ENCODE assay signal across 20 cellular contexts in the genomic region with DNA sequence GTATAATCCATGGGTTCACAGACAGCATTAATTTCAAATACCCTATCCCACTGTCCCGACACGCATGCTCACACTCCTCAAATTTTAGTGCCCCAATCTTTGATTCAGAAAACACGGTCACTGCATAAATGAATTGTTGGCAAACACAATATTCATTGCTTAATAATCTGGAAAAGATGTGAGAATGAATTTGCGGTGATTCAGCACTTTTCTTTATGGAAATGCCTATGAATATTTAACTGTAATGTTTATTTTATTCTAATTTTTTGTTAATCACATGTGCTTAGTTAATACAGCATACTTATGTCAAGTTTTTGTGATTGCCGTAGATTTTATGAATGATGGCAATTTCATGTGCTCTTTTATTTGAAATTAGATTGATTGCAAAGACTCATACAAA. TPM values are rescaled to one million over a fixed set of nuclear protein-coding genes. Genes with fewer than 3 reads are reported as not detected.
A peak's percentile ranks its signal among the peaks of the same experiment; 100 is the strongest.
DNase-seq lines count a peak whose midpoint lies in the region; ATAC-seq, FAIRE-seq and TF ChIP-seq lines count a peak whose summit lies in the region.
"Had no signal": no experiment of that assay in that cellular context is flagged by ENCODE, and none has a peak within 500 bp of the region (broad histone marks: within the 10 kb centered on the region; RNA-seq: fewer than 3 reads in every experiment).

No MANE protein-coding gene starts in this region.

- no peaks in the 10 kb centered on the region for H3K27me3 ChIP-seq in HepG2 (ENCODE audit: control insufficient read depth in 1 of 2, insufficient read depth in 2 of 2, low read length in 2 of 2)
- no peaks in the 10 kb centered on the region for H3K27me3 ChIP-seq in right lobe of liver
- H3K27me3 ChIP-seq in H7 (ENCODE audit: control insufficient read depth, insufficient read depth, low read length): no peaks in the 10 kb centered on the region
- no peaks in the 10 kb centered on the region for H3K27me3 ChIP-seq in Caco-2 (replicated peaks; ENCODE audit: control insufficient read depth, insufficient read depth, low read length)
- no peaks in the 10 kb centered on the region for H3K27me3 ChIP-seq in neuronal stem cell (ENCODE audit: control insufficient read depth in 3 of 3, insufficient read depth in 3 of 3, low read depth in 1 of 3, low read length in 3 of 3)
- H3K27me3 ChIP-seq: BE2C had no signal

- no peak overlapping the region for H3K4ac ChIP-seq in neuronal stem cell (ENCODE audit: low read length)

- H3K4me3 Mint-ChIP-seq in Caco-2 (ENCODE audit: unreplicated experiment): no peak overlapping the region
- H3K4me3 Mint-ChIP-seq in activated T-helper 17 cell treated with anti-CD3 and anti-CD28 coated beads, Interleukin-2, amount 50 U/mL, for 72 hours: no peak overlapping the region
- H3K4me3 Mint-ChIP-seq: CD4-positive, CD25-positive, alpha-beta regulatory T cell; CD8-positive, alpha-beta memory T cell had no signal

- H2BK5ac ChIP-seq in neuronal stem cell (ENCODE audit: low read length): no peak overlapping the region

- H3K9ac ChIP-seq in HepG2 (ENCODE audit: insufficient read depth, low read depth, low read length) (no peak overlapping the region), neuronal stem cell (ENCODE audit: low read depth, low read length, poor library complexity) (no peak overlapping the region)

- H3K27me3 Mint-ChIP-seq in Caco-2 (ENCODE audit: insufficient read depth, unreplicated experiment): no peaks in the 10 kb centered on the region
- H3K27me3 Mint-ChIP-seq in activated T-helper 17 cell treated with anti-CD3 and anti-CD28 coated beads, Interleukin-2, amount 50 U/mL, for 72 hours: no peaks in the 10 kb centered on the region
- H3K27me3 Mint-ChIP-seq: CD4-positive, CD25-positive, alpha-beta regulatory T cell; CD8-positive, alpha-beta memory T cell had no signal

- intact Hi-C loops in HepG2 (cut with micrococcal nuclease; ENCODE audit: unreplicated experiment) (loop anchor here (5.0 kb wide), 1 partner anchor 35 kb away; the partner anchor contains the start of gene MACROH2A2), right lobe of liver (cut with DNase I) (no loop called here), Caco-2 (cut with micrococcal nuclease; ENCODE audit: unreplicated experiment) (no loop called here)

- TF ChIP-seq EP300 in HepG2 (IDR thresholded peaks at IDR 0.05; ENCODE audit: low read depth in 2 of 2, low read length in 2 of 2): no peak
- no peak for TF ChIP-seq EP300 in HepG2 (CRISPR knock-in tag; IDR thresholded peaks at IDR 0.05; ENCODE audit: borderline replicate concordance)

- TF ChIP-seq POLR2A in HepG2 (IDR thresholded peaks at IDR 0.05; ENCODE audit: insufficient read depth in 1 of 2, low read depth in 2 of 2, low read length in 2 of 2) (no peak), right lobe of liver (IDR thresholded peaks at IDR 0.05) (no peak)

- no peaks in the 10 kb centered on the region for H3K79me2 ChIP-seq in HepG2 (ENCODE audit: insufficient read depth, low read length)

- DNase-seq in HepG2 (ENCODE audit: low spot score) (no peak), right lobe of liver (no peak), fibroblast of gingiva (ENCODE audit: low read depth) (peak; percentile 31), H7 (no peak), Caco-2 (no peak), neuronal stem cell (ENCODE audit: low spot score) (no peak)
- DNase-seq: BE2C; C1 segment of cervical spinal cord; CD4-positive, CD25-positive, alpha-beta regulatory T cell; CD8-positive, alpha-beta memory T cell; COR-L47; HCEC 1CT; KBM-7 had no signal

- in situ Hi-C loops in HepG2 (cut with HindIII; ENCODE audit: extremely low pct_ligation_motif_present, low pct_unique_long_range_greater_than_20kb): no loop called here

- H3K14ac ChIP-seq in neuronal stem cell (ENCODE audit: low read length): no peak overlapping the region

- H2AFZ ChIP-seq in HepG2 (ENCODE audit: low read length): no peak overlapping the region
- H2AFZ ChIP-seq in neuronal stem cell (ENCODE audit: low read length): no peak overlapping the region

- H3K27ac ChIP-seq in HepG2 (ENCODE audit: extremely low read length, insufficient read depth, low read length) (no peak overlapping the region), right lobe of liver (no peak overlapping the region), VCaP (peak overlapping the region; percentile 82), neuronal stem cell (replicated peaks; ENCODE audit: low read length) (no peak overlapping the region)
- H3K27ac ChIP-seq: 22Rv1 had no signal

- H2AK5ac ChIP-seq in neuronal stem cell (ENCODE audit: low read depth, low read length): no peak overlapping the region

- CTCF ChIA-PET in HepG2 (lab: Yijun Ruan, JAX; ENCODE audit: low intra/inter-chr PET ratio, low total read pairs): no interaction called here
- CTCF ChIA-PET in Caco-2 (lab: Charles Lee): interaction anchor here (1.0 kb wide), 1 partner anchor 59 kb away, joined by 3 read pairs; the partner anchor contains the start of gene TYSND1

- no peak overlapping the region for H3K27ac Mint-ChIP-seq in Caco-2 (ENCODE audit: unreplicated experiment)
- H3K27ac Mint-ChIP-seq in activated T-helper 17 cell treated with anti-CD3 and anti-CD28 coated beads, Interleukin-2, amount 50 U/mL, for 72 hours: no peak overlapping the region
- H3K27ac Mint-ChIP-seq: CD4-positive, CD25-positive, alpha-beta regulatory T cell had no signal

- H3K4me3 ChIP-seq in HepG2 (replicated peaks in 1 of 3; ENCODE audit: insufficient read depth in 1 of 3, low read depth in 2 of 3, low read length in 3 of 3): no peak overlapping the region
- no peak overlapping the region for H3K4me3 ChIP-seq in right lobe of liver
- no peak overlapping the region for H3K4me3 ChIP-seq in H7 (ENCODE audit: insufficient read depth, low read depth, low read length)
- H3K4me3 ChIP-seq in Caco-2 (ENCODE audit: low read depth, low read length): no peak overlapping the region
- no peak overlapping the region for H3K4me3 ChIP-seq in neuronal stem cell (ENCODE audit: low read length in 2 of 2)

- no peak for TF ChIP-seq CTCF in HepG2 (CRISPR knock-in tag; IDR thresholded peaks at IDR 0.05)
- TF ChIP-seq CTCF in right lobe of liver (IDR thresholded peaks at IDR 0.05): no peak
- no peak for TF ChIP-seq CTCF in VCaP (conservative IDR thresholded peaks at IDR 0.05)
- no peak for TF ChIP-seq CTCF in Caco-2 (IDR thresholded peaks at IDR 0.05; ENCODE audit: insufficient read depth in 1 of 2, low read depth in 1 of 2, low read length in 1 of 2, severe bottlenecking in 1 of 2, unreplicated experiment in 1 of 2)

- no peak overlapping the region for H4K8ac ChIP-seq in neuronal stem cell (ENCODE audit: low read depth, low read length)

- 99% methylated on average over 5 of the region's 5 CpGs for WGBS in HepG2 (ENCODE audit: low lambda C conversion rate)
- WGBS in right lobe of liver (ENCODE audit: insufficient coverage, low coverage, low lambda C conversion rate, missing lambda C conversion rate): 78% methylated on average over 5 of the region's 5 CpGs
- WGBS in neuronal stem cell (ENCODE audit: extremely low coverage in 2 of 2, insufficient read length in 2 of 2, insufficient replicate concordance in 1 of 2), 2 donors: no CpG with 5 or more reads among the region's 5 CpGs

- H2BK120ac ChIP-seq in neuronal stem cell (ENCODE audit: low read depth, low read length): no peak overlapping the region

- H3K18ac ChIP-seq in neuronal stem cell (ENCODE audit: low read length): no peak overlapping the region

- no peak for ATAC-seq in HepG2
- no peak for ATAC-seq in right lobe of liver
- ATAC-seq in activated T-helper 17 cell treated with anti-CD3 and anti-CD28 coated beads, Interleukin-2, amount 50 U/mL, for 72 hours (replicated peaks): no peak

- H3K36me3 ChIP-seq in HepG2 (replicated peaks in 1 of 2; ENCODE audit: control insufficient read depth in 1 of 2, insufficient read depth in 2 of 2, low read length in 2 of 2): peaks cover 0 to 3% of the 10 kb centered on the region in 2 experiments; a peak in 2 of 5 replicates
- no peaks in the 10 kb centered on the region for H3K36me3 ChIP-seq in right lobe of liver
- H3K36me3 ChIP-seq in H7 (replicated peaks; ENCODE audit: control insufficient read depth, insufficient read depth, low read length): no peaks in the 10 kb centered on the region
- no peaks in the 10 kb centered on the region for H3K36me3 ChIP-seq in Caco-2 (ENCODE audit: control insufficient read depth, insufficient read depth, low read length)
- peaks cover 35 to 97% of the 10 kb centered on the region in 2 donors for H3K36me3 ChIP-seq in neuronal stem cell (replicated peaks in 1 of 2; ENCODE audit: control insufficient read depth in 2 of 2, insufficient read depth in 2 of 2, low read length in 2 of 2)

- no peaks in the 10 kb centered on the region for H4K20me1 ChIP-seq in HepG2 (ENCODE audit: insufficient read depth, low read length)

- BruUV-seq in HepG2 (replicated peaks; lab: Mats Ljungman, UMichigan) (no TSS peak), Caco-2 (replicated peaks; lab: Mats Ljungman, UMichigan) (no TSS peak)

- no peak overlapping the region for H3K23ac ChIP-seq in neuronal stem cell (ENCODE audit: low read depth, low read length, poor library complexity)

- H3K9me3 Mint-ChIP-seq in Caco-2 (ENCODE audit: unreplicated experiment): no peaks in the 10 kb centered on the region
- H3K9me3 Mint-ChIP-seq in activated T-helper 17 cell treated with anti-CD3 and anti-CD28 coated beads, Interleukin-2, amount 50 U/mL, for 72 hours: no peaks in the 10 kb centered on the region
- H3K9me3 Mint-ChIP-seq: CD4-positive, CD25-positive, alpha-beta regulatory T cell; CD8-positive, alpha-beta memory T cell had no signal

- no peak overlapping the region for H2BK12ac ChIP-seq in neuronal stem cell (ENCODE audit: low read length)

- H3K4me1 Mint-ChIP-seq in Caco-2 (ENCODE audit: low read depth, unreplicated experiment): peaks cover 63% of the 10 kb centered on the region
- H3K4me1 Mint-ChIP-seq in activated T-helper 17 cell treated with anti-CD3 and anti-CD28 coated beads, Interleukin-2, amount 50 U/mL, for 72 hours: peaks cover 10% of the 10 kb centered on the region

- TF ChIP-seq RAD21 in HepG2 (CRISPR knock-in tag; IDR thresholded peaks at IDR 0.05): no peak

- no peak overlapping the region for H4K91ac ChIP-seq in neuronal stem cell (ENCODE audit: low read depth, low read length, poor library complexity)

- no peak overlapping the region for H2BK15ac ChIP-seq in neuronal stem cell (ENCODE audit: low read length)

- peaks cover 6% of the 10 kb centered on the region for H3K36me3 Mint-ChIP-seq in Caco-2 (ENCODE audit: insufficient read depth, unreplicated experiment)
- H3K36me3 Mint-ChIP-seq in activated T-helper 17 cell treated with anti-CD3 and anti-CD28 coated beads, Interleukin-2, amount 50 U/mL, for 72 hours (ENCODE audit: low read depth): no peaks in the 10 kb centered on the region
- H3K36me3 Mint-ChIP-seq: CD4-positive, CD25-positive, alpha-beta regulatory T cell; CD8-positive, alpha-beta memory T cell had no signal

- H3K4me2 ChIP-seq in HepG2 (ENCODE audit: low read depth, low read length) (no peak overlapping the region), neuronal stem cell (ENCODE audit: insufficient read depth, low read length, poor library complexity, severe bottlenecking) (no peak overlapping the region)

- peaks cover 88% of the 10 kb centered on the region for H3K4me1 ChIP-seq in HepG2 (ENCODE audit: insufficient read depth, low read length)
- H3K4me1 ChIP-seq in right lobe of liver: peaks cover 0 to 48% (median 18%) of the 10 kb centered on the region in 4 donors
- H3K4me1 ChIP-seq in Caco-2: peaks cover 77% of the 10 kb centered on the region
- H3K4me1 ChIP-seq in neuronal stem cell (ENCODE audit: control insufficient read depth in 2 of 2, insufficient read depth in 1 of 2, low read depth in 1 of 2, low read length in 2 of 2): no peaks in the 10 kb centered on the region
- H3K4me1 ChIP-seq: BE2C had no signal

- POLR2A ChIA-PET in HepG2 (lab: Yijun Ruan, JAX): no interaction called here
- POLR2A ChIA-PET in Caco-2 (lab: Charles Lee): no interaction called here

- FAIRE-seq in HepG2 (lab: Jason Lieb, UNC): no peak
- FAIRE-seq: D721Med, G401.6, GM19239 had no signal

- H3K9me3 ChIP-seq in HepG2 (ENCODE audit: low read length): no peaks in the 10 kb centered on the region
- H3K9me3 ChIP-seq in right lobe of liver: no peaks in the 10 kb centered on the region
- H3K9me3 ChIP-seq in Caco-2: no peaks in the 10 kb centered on the region
- no peaks in the 10 kb centered on the region for H3K9me3 ChIP-seq in neuronal stem cell (replicated peaks in 1 of 2; ENCODE audit: control insufficient read depth in 2 of 2, insufficient read depth in 1 of 2, low read depth in 1 of 2, low read length in 2 of 2)
- H3K9me3 ChIP-seq: BE2C had no signal

- no peaks in the 10 kb centered on the region for H3K79me1 ChIP-seq in neuronal stem cell (ENCODE audit: low read depth, low read length)

RNA-seq across cellular contexts. Expression of gene MACROH2A2, which starts 35.0 kb away (rescaled TPM):
- total RNA-seq in HepG2 (2016; rRNA removed; fragmentation: Illumina TruSeq; extraction: Trizol) (41.6 and 43.1 TPM in 2 replicates), right lobe of liver (10 to 100 TPM in 2 of 6 experiments, 1 to 10 TPM in 4; 2.0 to 12.1 (median 5.0) TPM), Caco-2 (2022) (5.1 and 6.1 TPM in 2 replicates)
- total RNA-seq in HepG2 (2016; cell fraction: cytosol; rRNA removed; fragmentation: Illumina TruSeq; extraction: Trizol; ENCODE audit: low read depth): 10.1 and 10.7 TPM in 2 replicates
- 40.1 and 40.3 TPM in 2 replicates for total RNA-seq in HepG2 (2016; cell fraction: insoluble cytoplasmic fraction; rRNA removed; fragmentation: Illumina TruSeq; extraction: Trizol)
- total RNA-seq in HepG2 (2016; cell fraction: membrane; rRNA removed; fragmentation: Illumina TruSeq; extraction: Trizol): 23.2 and 23.9 TPM in 2 replicates
- 21.5 and 26.3 TPM in 2 replicates for total RNA-seq in HepG2 (2016; cell fraction: nucleus; rRNA removed; fragmentation: Illumina TruSeq; extraction: Trizol)
- 9.8 and 14.2 TPM in 2 replicates for polyA plus RNA-seq in HepG2 (2011; rRNA removed)
- 17.6 and 17.9 TPM in 2 replicates for polyA plus RNA-seq in HepG2 (2011; cell fraction: cytosol; rRNA removed)
- 10.9 and 11.9 TPM in 2 replicates for polyA plus RNA-seq in HepG2 (2011; cell fraction: nucleus; rRNA removed)
- polyA plus RNA-seq in HepG2 (2012): 26.3 and 27.5 TPM in 2 replicates
- polyA plus RNA-seq in HepG2 (2016; cell fraction: cytosol; fragmentation: Illumina TruSeq; extraction: Trizol; ENCODE audit: low read depth): 11.9 and 13.4 TPM in 2 replicates
- polyA plus RNA-seq in HepG2 (2016; cell fraction: insoluble cytoplasmic fraction; fragmentation: Illumina TruSeq; extraction: Trizol; ENCODE audit: low read depth): 49.3 and 50.9 TPM in 2 replicates
- polyA plus RNA-seq in HepG2 (2016; cell fraction: membrane; fragmentation: Illumina TruSeq; extraction: Trizol; ENCODE audit: low read depth): 20.2 and 21.5 TPM in 2 replicates
- 41.9 and 47.8 TPM in 2 replicates for polyA plus RNA-seq in HepG2 (2016; cell fraction: nucleus; fragmentation: Illumina TruSeq; extraction: Trizol; ENCODE audit: insufficient read depth, low read depth)
- polyA minus RNA-seq in HepG2 (2011; rRNA and poly(A)+ RNA removed; ENCODE audit: low replicate concordance): 9.1 TPM in 1 of 2 replicates, not detected in the other
- polyA minus RNA-seq in HepG2 (2011; cell fraction: cytosol; rRNA and poly(A)+ RNA removed): 13.5 and 13.7 TPM in 2 replicates
- polyA minus RNA-seq in HepG2 (2011; cell fraction: nucleus; rRNA and poly(A)+ RNA removed): 7.6 and 10.2 TPM in 2 replicates
- total RNA-seq in H7 (2014; rRNA removed; shearing (Covaris generic)): 40.1 and 47.4 TPM in 2 replicates
- 208 TPM for polyA plus RNA-seq in neuronal stem cell (2013, experiment 1 of 2)
- polyA plus RNA-seq in neuronal stem cell (2013, experiment 2 of 2): 208 TPM
- total RNA-seq in activated T-helper 17 cell treated with anti-CD3 and anti-CD28 coated beads, Interleukin-2, amount 50 U/mL, for 72 hours: 1 to 10 TPM; 2.4 to 2.5 TPM
- total RNA-seq: HT-29 had no signal

RNA-seq across cellular contexts. Expression of gene AIFM2, which starts 45.0 kb away (rescaled TPM):
- total RNA-seq in HepG2 (2016; rRNA removed; fragmentation: Illumina TruSeq; extraction: Trizol): 20.3 and 29.6 TPM in 2 replicates
- 5.3 and 5.8 TPM in 2 replicates for total RNA-seq in HepG2 (2016; cell fraction: cytosol; rRNA removed; fragmentation: Illumina TruSeq; extraction: Trizol; ENCODE audit: low read depth)
- total RNA-seq in HepG2 (2016; cell fraction: insoluble cytoplasmic fraction; rRNA removed; fragmentation: Illumina TruSeq; extraction: Trizol): 20.5 and 28.1 TPM in 2 replicates
- total RNA-seq in HepG2 (2016; cell fraction: membrane; rRNA removed; fragmentation: Illumina TruSeq; extraction: Trizol): 15.5 and 15.7 TPM in 2 replicates
- total RNA-seq in HepG2 (2016; cell fraction: nucleus; rRNA removed; fragmentation: Illumina TruSeq; extraction: Trizol): 19.1 and 21.7 TPM in 2 replicates
- 29.5 and 36.9 TPM in 2 replicates for polyA plus RNA-seq in HepG2 (2011; rRNA removed)
- 33.7 and 37.4 TPM in 2 replicates for polyA plus RNA-seq in HepG2 (2011; cell fraction: cytosol; rRNA removed)
- 23.7 and 28.1 TPM in 2 replicates for polyA plus RNA-seq in HepG2 (2011; cell fraction: nucleus; rRNA removed)
- 17.3 and 23.0 TPM in 2 replicates for polyA plus RNA-seq in HepG2 (2012)
- polyA plus RNA-seq in HepG2 (2016; cell fraction: cytosol; fragmentation: Illumina TruSeq; extraction: Trizol; ENCODE audit: low read depth): 14.4 and 15.8 TPM in 2 replicates
- 62.5 and 67.2 TPM in 2 replicates for polyA plus RNA-seq in HepG2 (2016; cell fraction: insoluble cytoplasmic fraction; fragmentation: Illumina TruSeq; extraction: Trizol; ENCODE audit: low read depth)
- 20.3 and 20.6 TPM in 2 replicates for polyA plus RNA-seq in HepG2 (2016; cell fraction: membrane; fragmentation: Illumina TruSeq; extraction: Trizol; ENCODE audit: low read depth)
- 51.6 and 53.4 TPM in 2 replicates for polyA plus RNA-seq in HepG2 (2016; cell fraction: nucleus; fragmentation: Illumina TruSeq; extraction: Trizol; ENCODE audit: insufficient read depth, low read depth)
- 21.2 and 33.7 TPM in 2 replicates for polyA minus RNA-seq in HepG2 (2011; rRNA and poly(A)+ RNA removed; ENCODE audit: low replicate concordance)
- 10.0 and 12.4 TPM in 2 replicates for polyA minus RNA-seq in HepG2 (2011; cell fraction: cytosol; rRNA and poly(A)+ RNA removed)
- 15.5 and 16.9 TPM in 2 replicates for polyA minus RNA-seq in HepG2 (2011; cell fraction: nucleus; rRNA and poly(A)+ RNA removed)
- total RNA-seq in right lobe of liver: 10 to 100 TPM; 11.4 to 23.3 (median 18.2) TPM
- 4.0 and 5.1 TPM in 2 replicates for total RNA-seq in H7 (2014; rRNA removed; shearing (Covaris generic))
- total RNA-seq in Caco-2 (2022): 29.2 and 31.1 TPM in 2 replicates
- polyA plus RNA-seq in neuronal stem cell (2013, experiment 1 of 2): 0.95 TPM
- 1.1 TPM for polyA plus RNA-seq in neuronal stem cell (2013, experiment 2 of 2)
- 10 to 100 TPM; 11.3 to 14.3 TPM for total RNA-seq in activated T-helper 17 cell treated with anti-CD3 and anti-CD28 coated beads, Interleukin-2, amount 50 U/mL, for 72 hours

RNA-seq across cellular contexts. Expression of gene TYSND1, which starts 58.9 kb away (rescaled TPM):
- total RNA-seq in HepG2 (2016; rRNA removed; fragmentation: Illumina TruSeq; extraction: Trizol) (6.8 and 8.9 TPM in 2 replicates), right lobe of liver (10 to 100 TPM in 2 of 6 experiments, 1 to 10 TPM in 4; 5.3 to 11.1 (median 8.2) TPM), Caco-2 (2022) (29.4 and 29.8 TPM in 2 replicates)
- total RNA-seq in HepG2 (2016; cell fraction: cytosol; rRNA removed; fragmentation: Illumina TruSeq; extraction: Trizol; ENCODE audit: low read depth): 2.8 and 2.9 TPM in 2 replicates
- total RNA-seq in HepG2 (2016; cell fraction: insoluble cytoplasmic fraction; rRNA removed; fragmentation: Illumina TruSeq; extraction: Trizol): 6.9 and 8.5 TPM in 2 replicates
- 4.6 and 5.0 TPM in 2 replicates for total RNA-seq in HepG2 (2016; cell fraction: membrane; rRNA removed; fragmentation: Illumina TruSeq; extraction: Trizol)
- 8.5 and 8.7 TPM in 2 replicates for total RNA-seq in HepG2 (2016; cell fraction: nucleus; rRNA removed; fragmentation: Illumina TruSeq; extraction: Trizol)
- polyA plus RNA-seq in HepG2 (2011; rRNA removed): 3.3 and 4.6 TPM in 2 replicates
- 2.7 and 3.0 TPM in 2 replicates for polyA plus RNA-seq in HepG2 (2011; cell fraction: cytosol; rRNA removed)
- 9.5 and 11.8 TPM in 2 replicates for polyA plus RNA-seq in HepG2 (2011; cell fraction: nucleus; rRNA removed)
- 3.2 and 4.1 TPM in 2 replicates for polyA plus RNA-seq in HepG2 (2012)
- 1.8 and 2.0 TPM in 2 replicates for polyA plus RNA-seq in HepG2 (2016; cell fraction: cytosol; fragmentation: Illumina TruSeq; extraction: Trizol; ENCODE audit: low read depth)
- 5.6 and 5.9 TPM in 2 replicates for polyA plus RNA-seq in HepG2 (2016; cell fraction: insoluble cytoplasmic fraction; fragmentation: Illumina TruSeq; extraction: Trizol; ENCODE audit: low read depth)
- polyA plus RNA-seq in HepG2 (2016; cell fraction: membrane; fragmentation: Illumina TruSeq; extraction: Trizol; ENCODE audit: low read depth): 2.8 and 3.0 TPM in 2 replicates
- 13.4 and 14.6 TPM in 2 replicates for polyA plus RNA-seq in HepG2 (2016; cell fraction: nucleus; fragmentation: Illumina TruSeq; extraction: Trizol; ENCODE audit: insufficient read depth, low read depth)
- polyA minus RNA-seq in HepG2 (2011; rRNA and poly(A)+ RNA removed; ENCODE audit: low replicate concordance): 6.5 and 19.5 TPM in 2 replicates
- polyA minus RNA-seq in HepG2 (2011; cell fraction: cytosol; rRNA and poly(A)+ RNA removed): 2.1 and 3.2 TPM in 2 replicates
- 4.1 and 4.4 TPM in 2 replicates for polyA minus RNA-seq in HepG2 (2011; cell fraction: nucleus; rRNA and poly(A)+ RNA removed)
- 25.3 and 32.6 TPM in 2 replicates for total RNA-seq in H7 (2014; rRNA removed; shearing (Covaris generic))
- 9.2 TPM for polyA plus RNA-seq in neuronal stem cell (2013, experiment 1 of 2)
- 8.7 TPM for polyA plus RNA-seq in neuronal stem cell (2013, experiment 2 of 2)
- 10 to 100 TPM in 1 of 2 donors, 1 to 10 TPM in 1; 9.6 to 16.4 TPM for total RNA-seq in activated T-helper 17 cell treated with anti-CD3 and anti-CD28 coated beads, Interleukin-2, amount 50 U/mL, for 72 hours
